In the genomic region with DNA sequence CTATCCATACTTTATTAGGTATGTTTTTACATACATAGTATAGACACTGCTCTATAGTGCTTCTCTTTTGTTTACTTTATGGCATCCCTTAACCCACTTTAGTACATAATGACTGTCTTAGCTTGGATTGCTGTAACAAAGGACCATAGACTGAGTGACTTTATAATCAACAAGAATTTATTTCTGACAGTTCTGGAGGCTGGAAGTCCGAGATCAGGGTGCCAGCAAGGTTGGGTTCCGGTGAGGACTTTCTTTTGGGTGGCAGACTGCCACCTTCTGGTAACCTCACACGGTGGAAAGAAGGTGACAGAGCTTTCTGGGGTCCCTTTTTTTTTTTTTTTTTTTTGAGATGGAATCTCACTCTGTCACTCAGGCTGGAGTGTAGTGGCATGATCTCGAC, we compare ENCODE assay signal across 16 cellular contexts. TPM values are rescaled to one million over a fixed set of nuclear protein-coding genes. Genes with fewer than 3 reads are reported as not detected.
DNase-seq lines count a peak whose midpoint lies in the region; ATAC-seq and TF ChIP-seq lines count a peak whose summit lies in the region.
"Had no signal": no experiment of that assay in that cellular context is flagged by ENCODE, and none has a peak within 500 bp of the region (broad histone marks: within the 10 kb centered on the region; RNA-seq: fewer than 3 reads in every experiment).

No MANE protein-coding gene starts in this region.

- no peaks in the 10 kb centered on the region for H3K79me1 ChIP-seq in IMR-90 (ENCODE audit: low read depth in 1 of 2, low read length in 2 of 2)

- no peaks in the 10 kb centered on the region for H3K4me1 Mint-ChIP-seq in activated T-helper 2 cell treated with anti-CD3 and anti-CD28 coated beads, Interferon-gamma antibody, Interleukin-2, Interleukin-4, amounts not matched to agents 10 μg/mL and 5 μg/mL and 100 μg/mL, durations not matched to agents 14 hours and 24 hours and 36 hours (ENCODE audit: low read depth)
- H3K4me1 Mint-ChIP-seq: central memory CD8-positive, alpha-beta T cell had no signal

- no TSS peak for BruUV-seq in IMR-90 (replicated peaks; lab: Mats Ljungman, UMichigan)

- no peak overlapping the region for H2BK20ac ChIP-seq in IMR-90 (ENCODE audit: low read depth, low read length)

- POLR2A ChIA-PET in IMR-90 (lab: Charles Lee; ENCODE audit: unreplicated experiment): no interaction called here

- CTCF ChIA-PET in IMR-90 (lab: Yijun Ruan, JAX): no interaction called here

- H2BK5ac ChIP-seq in IMR-90 (ENCODE audit: low read depth, low read length, poor library complexity, severe bottlenecking): no peak overlapping the region

- no peak overlapping the region for H2BK120ac ChIP-seq in IMR-90 (ENCODE audit: low read depth, low read length)

- H3K56ac ChIP-seq in IMR-90 (ENCODE audit: extremely low read depth, insufficient read depth, low read length): no peak overlapping the region

- intact Hi-C loops in IMR-90 (cut with micrococcal nuclease): no loop called here
- intact Hi-C loops in activated T-helper 2 cell treated with anti-CD3 and anti-CD28 coated beads, Interferon-gamma antibody, Interleukin-2, Interleukin-4, amounts not matched to agents 10 μg/mL and 5 μg/mL and 100 μg/mL, durations not matched to agents 14 hours and 24 hours and 36 hours (cut with micrococcal nuclease): no loop called here

- no peak overlapping the region for H2BK15ac ChIP-seq in IMR-90 (ENCODE audit: low read depth, low read length)

- H4K5ac ChIP-seq in IMR-90 (ENCODE audit: low read depth, low read length): no peak overlapping the region

- H3K36me3 ChIP-seq in IMR-90 (ENCODE audit: control insufficient read depth, insufficient read depth, low read length) (no peaks in the 10 kb centered on the region), brain microvascular endothelial cell (replicated peaks) (no peaks in the 10 kb centered on the region)
- H3K36me3 ChIP-seq: tibial nerve had no signal

- H4K8ac ChIP-seq in IMR-90 (ENCODE audit: low read depth in 2 of 2, low read length in 2 of 2): no peak overlapping the region

- no peak overlapping the region for H3K4me3 Mint-ChIP-seq in activated T-helper 2 cell treated with anti-CD3 and anti-CD28 coated beads, Interferon-gamma antibody, Interleukin-2, Interleukin-4, amounts not matched to agents 10 μg/mL and 5 μg/mL and 100 μg/mL, durations not matched to agents 14 hours and 24 hours and 36 hours (ENCODE audit: low read depth)
- H3K4me3 Mint-ChIP-seq: central memory CD8-positive, alpha-beta T cell had no signal

- H3K14ac ChIP-seq in IMR-90 (replicated peaks; ENCODE audit: low read depth, low read length): no peak overlapping the region

- no peaks in the 10 kb centered on the region for H3K36me3 Mint-ChIP-seq in activated T-helper 2 cell treated with anti-CD3 and anti-CD28 coated beads, Interferon-gamma antibody, Interleukin-2, Interleukin-4, amounts not matched to agents 10 μg/mL and 5 μg/mL and 100 μg/mL, durations not matched to agents 14 hours and 24 hours and 36 hours (ENCODE audit: low read depth)

- H3K9ac ChIP-seq in IMR-90 (ENCODE audit: low read depth, low read length): no peak overlapping the region

- no peak overlapping the region for H3K4me2 ChIP-seq in IMR-90 (ENCODE audit: low read depth, low read length)

- H3K27ac ChIP-seq in IMR-90 (ENCODE audit: insufficient read depth, low read length): no peak overlapping the region
- no peak overlapping the region for H3K27ac ChIP-seq in brain microvascular endothelial cell
- H3K27ac ChIP-seq: psoas muscle, tibial nerve had no signal

- H3K4ac ChIP-seq in IMR-90 (ENCODE audit: low read depth, low read length): no peak overlapping the region

- no peak for ATAC-seq in IMR-90 (ENCODE audit: low read depth)
- ATAC-seq: psoas muscle had no signal

- H3K9me3 Mint-ChIP-seq in activated T-helper 2 cell treated with anti-CD3 and anti-CD28 coated beads, Interferon-gamma antibody, Interleukin-2, Interleukin-4, amounts not matched to agents 10 μg/mL and 5 μg/mL and 100 μg/mL, durations not matched to agents 14 hours and 24 hours and 36 hours: no peaks in the 10 kb centered on the region
- H3K9me3 Mint-ChIP-seq: central memory CD8-positive, alpha-beta T cell had no signal

- dilution Hi-C loops in IMR-90 (cut with HindIII; ENCODE audit: low sequenced_read_pairs, unreplicated experiment): no loop called here

- H2AFZ ChIP-seq in IMR-90 (replicated peaks; ENCODE audit: low read length, poor library complexity): no peak overlapping the region

- H3K27me3 ChIP-seq in IMR-90 (ENCODE audit: control insufficient read depth, insufficient read depth, low read length): no peaks in the 10 kb centered on the region
- H3K27me3 ChIP-seq in brain microvascular endothelial cell (replicated peaks): no peaks in the 10 kb centered on the region
- H3K27me3 ChIP-seq: tibial nerve had no signal

- no peaks in the 10 kb centered on the region for H3K4me1 ChIP-seq in IMR-90 (ENCODE audit: control insufficient read depth, insufficient read depth, low read length)
- H3K4me1 ChIP-seq: psoas muscle, tibial nerve had no signal

- H3K27me3 Mint-ChIP-seq in activated T-helper 2 cell treated with anti-CD3 and anti-CD28 coated beads, Interferon-gamma antibody, Interleukin-2, Interleukin-4, amounts not matched to agents 10 μg/mL and 5 μg/mL and 100 μg/mL, durations not matched to agents 14 hours and 24 hours and 36 hours (ENCODE audit: low read depth): peaks cover 4% of the 10 kb centered on the region
- H3K27me3 Mint-ChIP-seq: central memory CD8-positive, alpha-beta T cell had no signal

- TF ChIP-seq POLR2A in IMR-90 (IDR thresholded peaks at IDR 0.05; ENCODE audit: low read depth, low read length): no peak

- H3K27ac Mint-ChIP-seq in activated T-helper 2 cell treated with anti-CD3 and anti-CD28 coated beads, Interferon-gamma antibody, Interleukin-2, Interleukin-4, amounts not matched to agents 10 μg/mL and 5 μg/mL and 100 μg/mL, durations not matched to agents 14 hours and 24 hours and 36 hours: no peak overlapping the region

- no CpG with 5 or more reads among the region's 4 CpGs for whole genome bisulfite sequencing in IMR-90 (ENCODE audit: extremely low coverage in 2 of 2, insufficient read length in 1 of 2), 2 experiments

- H3K4me3 ChIP-seq in IMR-90 (ENCODE audit: insufficient read depth, low read depth, low read length) (no peak overlapping the region), brain microvascular endothelial cell (ENCODE audit: low read depth, low read length) (no peak overlapping the region)
- H3K4me3 ChIP-seq: lung, psoas muscle, tibial nerve had no signal

- no peak overlapping the region for H2AK5ac ChIP-seq in IMR-90 (ENCODE audit: low read depth, low read length)

- H4K91ac ChIP-seq in IMR-90 (ENCODE audit: insufficient read depth, low read depth, low read length): no peak overlapping the region

- H3K9me1 ChIP-seq in IMR-90 (ENCODE audit: insufficient read depth, low read length): no peaks in the 10 kb centered on the region

- in situ Hi-C loops in IMR-90 (cut with MboI; ENCODE audit: low sequenced_read_pairs): no loop called here
- in situ Hi-C loops in brain microvascular endothelial cell (cut with HindIII; ENCODE audit: low pct_ligation_motif_present, low sequenced_read_pairs): no loop called here

- H3K18ac ChIP-seq in IMR-90 (ENCODE audit: low read depth, low read length): no peak overlapping the region

- H4K20me1 ChIP-seq in IMR-90 (ENCODE audit: insufficient read depth, low read length): no peaks in the 10 kb centered on the region

- DNase-seq in NCI-H1092 treated with DMSO at 0.1 percent for 48 hours (lab: John Stamatoyannopoulos, UW): peak; percentile 5
- DNase-seq in NCI-H1092 (lab: John Stamatoyannopoulos, UW): no peak
- no peak for DNase-seq in IMR-90
- no peak for DNase-seq in brain microvascular endothelial cell
- peak; percentile 1 for DNase-seq in midbrain (lab: John Stamatoyannopoulos, UW)
- DNase-seq in activated CD8-positive, alpha-beta memory T cell treated with anti-CD3 and anti-CD28 coated beads for 24 hours: no peak
- no peak for DNase-seq in NCI-H446 (lab: John Stamatoyannopoulos, UW)
- no peak for DNase-seq in activated T-helper 2 cell treated with anti-CD3 and anti-CD28 coated beads, Interferon-gamma antibody, Interleukin-2, Interleukin-4, amounts not matched to agents 10 μg/mL and 5 μg/mL and 100 μg/mL, durations not matched to agents 14 hours and 24 hours and 36 hours (ENCODE audit: low spot score)
- DNase-seq: activated CD4-positive, CD25-positive, alpha-beta regulatory T cell treated with anti-CD3 and anti-CD28 coated beads, Interleukin-2, amount 50 U/mL, for 72 hours; activated effector memory CD4-positive, alpha-beta T cell treated with Interleukin-2 at 50 U/mL for 16 hours; GOT3; NCI-H1048; psoas muscle had no signal

- H2AK9ac ChIP-seq in IMR-90 (replicated peaks; ENCODE audit: low read depth, low read length, poor library complexity): no peak overlapping the region

- no peak overlapping the region for H3K23ac ChIP-seq in IMR-90 (ENCODE audit: low read depth, low read length)

- H3K9me3 ChIP-seq in IMR-90 (ENCODE audit: control insufficient read depth, insufficient read depth, low read length): no peaks in the 10 kb centered on the region
- H3K9me3 ChIP-seq: psoas muscle, tibial nerve had no signal

- no peak for TF ChIP-seq CTCF in IMR-90 (conservative IDR thresholded peaks at IDR 0.05; ENCODE audit: low read depth, low read length)
- peak; percentile 37 for TF ChIP-seq CTCF in brain microvascular endothelial cell (IDR thresholded peaks at IDR 0.05; ENCODE audit: low read depth, low read length, missing control alignments)

- TF ChIP-seq RAD21 in IMR-90 (IDR thresholded peaks at IDR 0.05; ENCODE audit: low read length): 0 out of 2 replicates have a peak, but pooled peaks have one; percentile 6

TF ChIP-seq in IMR-90, 13 proteins besides CTCF, POLR2A, EP300 and RAD21 (continues in another document):
- TF ChIP-seq MAZ (IDR thresholded peaks at IDR 0.05; ENCODE audit: borderline replicate concordance, low read depth, low read length) (no peak), BHLHE40 (IDR thresholded peaks at IDR 0.05; ENCODE audit: low read depth, low read length) (no peak), CEBPB (IDR thresholded peaks at IDR 0.05; ENCODE audit: low read depth, low read length) (no peak), MAFK (IDR thresholded peaks at IDR 0.05; ENCODE audit: low read depth, low read length) (no peak), CHD1 (IDR thresholded peaks at IDR 0.05; ENCODE audit: low read depth, low read length) (no peak)

RNA-seq across cellular contexts. Expression of a gene that starts 48.6 kb away (rescaled TPM):
- 0.18 and 0.28 TPM in 2 replicates for total RNA-seq in IMR-90 (2012; rRNA removed)
- polyA plus RNA-seq in IMR-90 (2012; rRNA removed): 0.14 TPM in 2 replicates
- polyA plus RNA-seq in IMR-90 (2012; cell fraction: cytosol; rRNA removed): 0.04 and 0.10 TPM in 2 replicates
- 0.03 and 0.62 TPM in 2 replicates for polyA plus RNA-seq in IMR-90 (2012; cell fraction: nucleus; rRNA removed; ENCODE audit: low replicate concordance)
- 0.11 TPM in 1 of 2 replicates, not detected in the other for total RNA-seq in activated T-helper 2 cell treated with anti-CD3 and anti-CD28 coated beads, Interferon-gamma antibody, Interleukin-2, Interleukin-4, amounts not matched to agents 10 μg/mL and 5 μg/mL and 100 μg/mL, durations not matched to agents 14 hours and 24 hours and 36 hours

Comparison
In these comparisons a context has a peak if more than half of its experiments do, and no peak if none do; other contexts are left out.
1. DNase-seq: peak in NCI-H1092 treated with DMSO at 0.1 percent for 48 hours (single experiment) and midbrain (single experiment); none in NCI-H1092 (single experiment), IMR-90 (single experiment), brain microvascular endothelial cell (single experiment), activated CD8-positive, alpha-beta memory T cell treated with anti-CD3 and anti-CD28 coated beads for 24 hours (single experiment), NCI-H446 (0 of 2) and activated T-helper 2 cell treated with anti-CD3 and anti-CD28 coated beads, Interferon-gamma antibody, Interleukin-2, Interleukin-4, amounts not matched to agents 10 μg/mL and 5 μg/mL and 100 μg/mL, durations not matched to agents 14 hours and 24 hours and 36 hours (single experiment).